In the genomic region with DNA sequence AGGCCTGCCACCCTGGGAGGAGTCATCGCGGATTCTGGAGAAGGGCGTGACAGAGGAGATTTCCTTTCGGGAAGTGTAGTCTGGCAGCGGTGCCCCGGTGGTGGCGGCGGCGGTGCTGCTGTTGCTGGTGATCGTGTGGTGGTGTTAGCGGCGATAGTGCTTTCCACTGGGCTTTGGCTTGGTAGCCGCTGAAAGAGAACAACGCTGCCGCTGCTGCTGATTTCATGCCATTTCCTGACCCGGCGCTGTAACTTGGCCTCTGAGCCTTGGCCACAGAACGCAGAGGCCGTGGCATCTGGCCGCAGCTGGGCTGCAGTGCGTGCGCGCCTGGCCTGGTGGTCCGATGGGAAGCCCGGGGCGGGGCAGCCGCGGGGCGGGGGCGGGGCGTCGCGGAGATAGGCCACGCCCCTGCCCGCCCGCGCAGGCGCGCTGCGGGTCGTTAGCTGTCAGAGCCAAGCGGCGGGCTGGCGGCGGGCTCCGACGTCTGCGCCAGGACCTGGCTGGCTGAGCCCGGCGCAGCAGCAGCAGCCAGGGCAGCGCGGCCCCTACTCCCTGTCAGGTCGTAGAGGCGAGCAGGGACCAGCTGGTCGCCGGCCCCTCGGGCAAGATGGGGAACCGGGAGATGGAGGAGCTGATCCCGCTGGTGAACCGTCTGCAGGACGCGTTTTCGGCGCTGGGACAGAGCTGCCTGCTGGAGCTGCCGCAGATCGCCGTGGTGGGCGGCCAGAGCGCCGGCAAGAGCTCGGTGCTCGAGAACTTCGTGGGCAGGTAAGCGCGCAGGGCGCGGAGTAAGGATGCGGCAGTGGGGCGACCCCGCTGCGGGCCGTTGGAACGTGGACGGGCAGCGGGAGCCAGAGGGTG, we compare ENCODE assay signal across 8 cellular contexts. TPM values are rescaled to one million over a fixed set of nuclear protein-coding genes. Genes with fewer than 3 reads are reported as not detected.
DNase-seq lines count a peak whose midpoint lies in the region; ATAC-seq and TF ChIP-seq lines count a peak whose summit lies in the region.

Gene DNM3, plus strand, starts transcription at position 449 of the 861 bp plus-strand sequence. Its CDS starts 159 bp downstream, at position 608.

- no peak for TF ChIP-seq POLR2A in right lobe of liver (IDR thresholded peaks at IDR 0.05)

- DNase-seq in 8988T (peak; percentile 85), NCI-H345 (lab: John Stamatoyannopoulos, UW) (peak; percentile 71), dorsolateral prefrontal cortex (peak; percentile 89 to 97 (median 92)), right lobe of liver (peak; percentile 60 to 78 (median 73))
- peak; percentile 69 to 70 for DNase-seq in activated CD4-positive, alpha-beta T cell treated with anti-CD3 and anti-CD28 coated beads, Interleukin-2, amount 50 U/mL, for 48 hours
- peak; percentile 63 to 77 for DNase-seq in stimulated activated CD4-positive, alpha-beta T cell treated with anti-CD3 and anti-CD28 coated beads, Interleukin-2, amount 100 ng/mL, for 48 hours

- TF ChIP-seq CTCF in dorsolateral prefrontal cortex (IDR thresholded peaks at IDR 0.05 in 54 of 56, conservative IDR thresholded peaks at IDR 0.05 in 2 of 56; ENCODE audit: low read depth in 1 of 56, partially characterized antibody in 56 of 56) (peak in 32 of 56 donors; percentile 5 to 57 (median 25)), right lobe of liver (IDR thresholded peaks at IDR 0.05) (no peak)

- 5% methylated on average over 14 of the region's 85 CpGs for WGBS in right lobe of liver (ENCODE audit: insufficient coverage, low coverage, low lambda C conversion rate, missing lambda C conversion rate)

- H3K4me3 ChIP-seq in dorsolateral prefrontal cortex (peak within 1 kb of the TSS; percentile 65 to 100 (median 93)), right lobe of liver (peak within 1 kb of the TSS; percentile 35 to 57 (median 43))

- H3K36me3 ChIP-seq in right lobe of liver = no peaks in the 10 kb centered on the region

- peak; percentile 57 for ATAC-seq in GM18520 (IDR thresholded peaks at IDR 0.05; ENCODE audit: unreplicated experiment)
- peak; percentile 87 for ATAC-seq in HG03066 (IDR thresholded peaks at IDR 0.05; ENCODE audit: low read depth, unreplicated experiment)
- peak; percentile 90 to 98 (median 94) for ATAC-seq in right lobe of liver

- H3K27ac ChIP-seq in dorsolateral prefrontal cortex (peak within 1 kb of the TSS; percentile 84 to 99 (median 96)), right lobe of liver (peak within 1 kb of the TSS in 1 of 3 donors; percentile 25)

- H3K27me3 ChIP-seq in dorsolateral prefrontal cortex = no peaks in the 10 kb centered on the region
- H3K27me3 ChIP-seq in right lobe of liver = peaks cover 0 to 9% of the 10 kb centered on the region in 2 donors

- intact Hi-C loops in dorsolateral prefrontal cortex (cut with DNase I) (loop anchor here (1.0 to 5.0 kb wide), 7 partner anchors 20 to 691 kb away; partner anchors contain the start of gene SUCO (in 1 of the 2)), right lobe of liver (cut with DNase I) (no loop called here)

- H3K4me1 ChIP-seq in right lobe of liver = peaks cover 0 to 4% (median 0%) of the 10 kb centered on the region in 4 donors

- H3K9me3 ChIP-seq in right lobe of liver = no peaks in the 10 kb centered on the region

RNA-seq across cellular contexts. Expression of gene DNM3, which starts in this region (rescaled TPM):
- total RNA-seq in dorsolateral prefrontal cortex = 100 to 1,000 TPM in 119 of 120 experiments, 10 to 100 TPM in 1; 79.4 to 235 (median 160) TPM
- total RNA-seq in right lobe of liver = under 1 TPM; 0.29 to 0.92 (median 0.43) TPM

Comparison
In these comparisons a context has a peak if more than half of its experiments do, and no peak if none do; other contexts are left out.
1. RNA of gene DNM3 (total RNA-seq): 79.4 to 235 TPM in dorsolateral prefrontal cortex; 0.29 to 0.92 TPM in right lobe of liver; every median in the first group is over 10 times any median in the second.
2. Peak in DNase-seq, ATAC-seq and H3K4me3 ChIP-seq in right lobe of liver; RNA of the gene not detected or under 1 TPM.
3. CTCF ChIP-seq: peak in dorsolateral prefrontal cortex (32 of 56); none in right lobe of liver (0 of 4).
4. intact Hi-C loops: an anchor here in dorsolateral prefrontal cortex (1.0 to 5.0 kb wide); none called in right lobe of liver.
5. Peak in every context shown above with its lines, with median percentiles within 50 percentile points of each other: DNase-seq and ATAC-seq.